1 cellular context compared by ENCODE assay signal in genomic region chr22:42222140-42222539, GRCh38.
TF ChIP-seq lines count a peak whose summit lies in the region.

No MANE protein-coding gene starts in this region.

TF ChIP-seq in GM12878, 131 proteins besides CTCF, POLR2A, EP300 and RAD21 (continued from another document):
- no peak for TF ChIP-seq MLLT1 (IDR thresholded peaks at IDR 0.05)
